10 cellular contexts compared by ENCODE assay signal in the genomic region with DNA sequence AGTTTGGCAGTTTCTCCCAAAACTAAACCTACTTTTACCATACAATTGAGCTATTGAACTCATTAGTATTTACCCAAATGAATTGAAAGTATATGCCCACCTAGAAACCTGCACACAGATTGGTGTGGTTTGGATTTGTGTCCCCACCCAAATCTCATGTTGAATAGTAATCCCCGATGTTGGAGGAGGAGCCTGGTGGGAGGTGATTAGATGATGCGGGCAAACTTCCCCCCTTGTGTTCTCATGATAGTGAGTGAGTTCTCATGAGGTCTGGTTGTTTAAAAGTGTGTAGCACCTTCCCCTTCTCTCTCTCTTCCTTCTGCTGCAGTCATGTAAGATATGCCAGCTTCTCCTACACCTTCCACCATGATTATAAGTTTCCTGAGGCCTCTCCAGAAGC. TPM values are rescaled to one million over a fixed set of nuclear protein-coding genes. Genes with fewer than 3 reads are reported as not detected.
"Had no signal": no experiment of that assay in that cellular context is flagged by ENCODE, and none has a peak within 500 bp of the region (broad histone marks: within the 10 kb centered on the region; RNA-seq: fewer than 3 reads in every experiment).

No MANE protein-coding gene starts in this region.

- H3K27ac ChIP-seq: HL-60, KMS-11 had no signal

- H3K4me3 ChIP-seq: K562 had no signal

- H3K27ac Mint-ChIP-seq: IgD-negative memory B cell had no signal

- H3K4me3 Mint-ChIP-seq: IgD-negative memory B cell had no signal

- DNase-seq: IMR-90, KBM-7, KG1 had no signal

- H3K4me1 Mint-ChIP-seq: IgD-negative memory B cell had no signal

- H3K4me2 ChIP-seq: KMS-11 had no signal

- H3K9ac ChIP-seq: KMS-11 had no signal

RNA-seq across cellular contexts. Expression of a gene that starts 4.0 kb away (rescaled TPM):
- total RNA-seq: HepG2, HT-29, HT1080, IMR-90, K562 had no signal
- polyA plus RNA-seq: IgD-negative memory B cell, IMR-90, K562 had no signal

RNA-seq across cellular contexts. Expression of a gene that starts 15.4 kb away (rescaled TPM):
- total RNA-seq: HepG2, HT-29, HT1080, IMR-90, K562 had no signal
- polyA plus RNA-seq: IgD-negative memory B cell, IMR-90 had no signal

RNA-seq across cellular contexts. Expression of a gene that starts 25.7 kb away (rescaled TPM):
- total RNA-seq: HepG2, HT1080, IMR-90, K562 had no signal
- polyA plus RNA-seq: HepG2, IgD-negative memory B cell, IMR-90, K562 had no signal

RNA-seq across cellular contexts. Expression of a gene that starts 42.5 kb away (rescaled TPM):
- total RNA-seq: HepG2, HT-29, HT1080, IMR-90, K562 had no signal
- polyA plus RNA-seq: IgD-negative memory B cell, IMR-90 had no signal

RNA-seq across cellular contexts. Expression of a gene that starts 43.5 kb away (rescaled TPM):
- total RNA-seq: HepG2, HT1080, IMR-90, K562 had no signal
- polyA plus RNA-seq: HepG2, IgD-negative memory B cell, IMR-90, K562 had no signal
